In the genomic region with DNA sequence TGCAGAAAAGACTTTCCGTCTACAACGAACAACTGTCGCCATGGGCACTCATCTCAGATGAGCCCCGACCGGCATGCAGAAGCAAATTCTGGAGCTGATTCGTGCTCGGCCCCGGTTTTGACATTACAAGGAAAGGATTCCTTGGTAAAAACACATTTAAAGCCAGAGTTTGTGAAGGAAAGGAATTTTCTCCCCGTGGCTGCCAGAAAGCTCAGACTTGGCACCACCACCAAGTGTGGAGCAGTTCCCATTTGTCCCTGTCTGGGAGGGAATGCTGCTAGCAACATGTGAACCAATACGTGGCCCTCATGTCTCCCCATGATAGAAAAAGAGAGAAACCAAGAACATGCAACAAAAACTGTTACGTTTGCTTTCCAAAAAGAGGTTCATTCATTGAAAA, we compare ENCODE assay signal across 22 cellular contexts. TPM values are rescaled to one million over a fixed set of nuclear protein-coding genes. Genes with fewer than 3 reads are reported as not detected.
"Had no signal": no experiment of that assay in that cellular context is flagged by ENCODE, and none has a peak within 500 bp of the region (broad histone marks: within the 10 kb centered on the region; RNA-seq: fewer than 3 reads in every experiment).

No MANE protein-coding gene starts in this region.

- H3K27me3 ChIP-seq: pancreas, sigmoid colon, testis, upper lobe of left lung had no signal

- H3K27me3 Mint-ChIP-seq: activated CD8-positive, alpha-beta T cell treated with anti-CD3 and anti-CD28 coated beads for 36 hours; activated naive CD4-positive, alpha-beta T cell treated with anti-CD3 and anti-CD28 coated beads, Interleukin-2, amount 50 U/mL, for 24 hours had no signal

- ATAC-seq: activated CD4-positive, CD25-positive, alpha-beta regulatory T cell treated with anti-CD3 and anti-CD28 coated beads, Interleukin-2, amount 50 U/mL, for 24 hours; activated CD8-positive, alpha-beta memory T cell treated with anti-CD3 and anti-CD28 coated beads, Interleukin-2, amount 10 ng/mL, durations not matched to agents 7 days and 5 days; activated CD8-positive, alpha-beta T cell treated with anti-CD3 and anti-CD28 coated beads for 36 hours had no signal

- H3K4me1 ChIP-seq: testis, upper lobe of left lung had no signal

- DNase-seq: activated CD4-positive, alpha-beta T cell treated with anti-CD3 and anti-CD28 coated beads, Interleukin-2, amount 10 ng/mL, durations not matched to agents 24 days and 14 days; activated CD8-positive, alpha-beta memory T cell treated with anti-CD3 and anti-CD28 coated beads, Interleukin-2, amount 10 ng/mL, durations not matched to agents 7 days and 5 days; activated CD8-positive, alpha-beta T cell treated with anti-CD3 and anti-CD28 coated beads for 36 hours; activated gamma-delta T cell treated with Interleukin-2 at 50 U/mL for 16 hours; activated T-cell treated with anti-CD3 and anti-CD28 coated beads for 4 hours; cerebellar nuclear complex; effector CD4-positive, alpha-beta T cell; erythroblast; sigmoid colon; stimulated activated CD4-positive, alpha-beta T cell treated with anti-CD3 and anti-CD28 coated beads, Interleukin-2, amount 100 ng/mL, for 48 hours; stimulated activated naive CD4-positive, alpha-beta T cell; testis; upper lobe of left lung had no signal

- H3K4me1 Mint-ChIP-seq: activated CD4-positive, alpha-beta T cell treated with anti-CD3 and anti-CD28 coated beads, Interleukin-2, amount 10 ng/mL, durations not matched to agents 24 days and 14 days; activated CD8-positive, alpha-beta memory T cell treated with anti-CD3 and anti-CD28 coated beads, Interleukin-2, amount 10 ng/mL, durations not matched to agents 7 days and 5 days; activated naive CD4-positive, alpha-beta T cell treated with anti-CD3 and anti-CD28 coated beads, Interleukin-2, amount 50 U/mL, for 24 hours; memory B cell; nephron had no signal

- H3K4me3 Mint-ChIP-seq: activated CD4-positive, alpha-beta T cell treated with anti-CD3 and anti-CD28 coated beads, Interleukin-2, amount 10 ng/mL, durations not matched to agents 24 days and 14 days; activated CD8-positive, alpha-beta memory T cell treated with anti-CD3 and anti-CD28 coated beads, Interleukin-2, amount 10 ng/mL, durations not matched to agents 7 days and 5 days; activated CD8-positive, alpha-beta T cell treated with anti-CD3 and anti-CD28 coated beads for 36 hours; activated naive CD4-positive, alpha-beta T cell treated with anti-CD3 and anti-CD28 coated beads, Interleukin-2, amount 50 U/mL, for 24 hours; memory B cell; nephron had no signal

- H3K36me3 Mint-ChIP-seq: activated CD8-positive, alpha-beta memory T cell treated with anti-CD3 and anti-CD28 coated beads, Interleukin-2, amount 10 ng/mL, durations not matched to agents 7 days and 5 days; activated naive CD4-positive, alpha-beta T cell treated with anti-CD3 and anti-CD28 coated beads, Interleukin-2, amount 50 U/mL, for 24 hours; memory B cell had no signal

- H3K4me3 ChIP-seq: pancreas, sigmoid colon, smooth muscle cell, testis, upper lobe of left lung had no signal

- H3K27ac ChIP-seq: pancreas, testis, upper lobe of left lung, VCaP had no signal

- H3K27ac Mint-ChIP-seq: activated CD4-positive, alpha-beta T cell treated with anti-CD3 and anti-CD28 coated beads, Interleukin-2, amount 10 ng/mL, durations not matched to agents 24 days and 14 days; activated CD8-positive, alpha-beta memory T cell treated with anti-CD3 and anti-CD28 coated beads, Interleukin-2, amount 10 ng/mL, durations not matched to agents 7 days and 5 days; activated CD8-positive, alpha-beta T cell treated with anti-CD3 and anti-CD28 coated beads for 36 hours; activated naive CD4-positive, alpha-beta T cell treated with anti-CD3 and anti-CD28 coated beads, Interleukin-2, amount 50 U/mL, for 24 hours; memory B cell; nephron had no signal

- H3K9me3 Mint-ChIP-seq: activated CD4-positive, alpha-beta T cell treated with anti-CD3 and anti-CD28 coated beads, Interleukin-2, amount 10 ng/mL, durations not matched to agents 24 days and 14 days; activated CD8-positive, alpha-beta T cell treated with anti-CD3 and anti-CD28 coated beads for 36 hours; activated naive CD4-positive, alpha-beta T cell treated with anti-CD3 and anti-CD28 coated beads, Interleukin-2, amount 50 U/mL, for 24 hours; memory B cell; nephron had no signal

- H3K9me3 ChIP-seq: pancreas, sigmoid colon, testis, upper lobe of left lung had no signal

RNA-seq across cellular contexts. Expression of a gene that starts 55.2 kb away (rescaled TPM):
- total RNA-seq: activated CD8-positive, alpha-beta memory T cell treated with anti-CD3 and anti-CD28 coated beads, Interleukin-2, amount 10 ng/mL, durations not matched to agents 7 days and 5 days; myocyte; smooth muscle cell; T-helper 2 cell treated with Interferon-gamma antibody and Interleukin-4, amounts not matched to agents 100 ng/mL and 5 ng/mL, for 36 hours had no signal
- polyA plus RNA-seq: smooth muscle cell had no signal
